1 cellular context compared by ENCODE assay signal in the genomic region with DNA sequence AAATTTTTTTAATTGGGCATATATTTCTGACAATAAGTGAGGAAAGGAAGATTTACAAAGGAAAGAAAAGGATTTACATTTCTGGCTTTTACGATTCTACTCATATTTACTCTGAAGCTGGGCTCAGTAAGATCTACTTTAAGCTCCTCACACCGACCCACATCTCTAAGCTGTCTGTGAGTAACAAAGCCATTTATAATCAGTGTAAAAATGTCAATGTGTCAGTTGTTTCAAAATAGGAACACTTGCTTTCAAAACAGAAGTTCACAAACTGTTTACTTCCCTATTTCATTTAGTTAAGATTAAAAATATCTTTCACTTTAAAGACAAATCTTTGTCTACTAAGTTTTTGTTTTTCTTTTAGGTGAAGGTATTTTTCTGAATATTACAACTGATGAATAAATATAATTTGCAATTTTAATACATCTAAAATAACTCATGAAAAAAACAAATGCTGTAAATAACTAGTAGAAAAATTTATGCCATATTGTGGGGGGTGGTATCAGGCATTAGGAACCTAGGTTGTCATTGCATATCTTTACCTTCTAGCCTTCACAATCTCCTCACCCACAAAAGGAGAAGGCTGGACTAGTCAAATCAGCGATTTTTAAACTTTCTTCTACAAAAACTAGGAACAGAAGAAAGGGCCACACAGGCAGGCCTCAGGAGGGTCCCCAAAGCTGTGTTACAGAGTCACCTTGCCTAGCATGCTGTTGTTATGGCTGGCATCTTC.
TF ChIP-seq lines count a peak whose summit lies in the region.

No MANE protein-coding gene starts in this region.

TF ChIP-seq in GM12878, 131 proteins besides CTCF, POLR2A, EP300 and RAD21 (continued from another document):
- TF ChIP-seq, protein P1, sequence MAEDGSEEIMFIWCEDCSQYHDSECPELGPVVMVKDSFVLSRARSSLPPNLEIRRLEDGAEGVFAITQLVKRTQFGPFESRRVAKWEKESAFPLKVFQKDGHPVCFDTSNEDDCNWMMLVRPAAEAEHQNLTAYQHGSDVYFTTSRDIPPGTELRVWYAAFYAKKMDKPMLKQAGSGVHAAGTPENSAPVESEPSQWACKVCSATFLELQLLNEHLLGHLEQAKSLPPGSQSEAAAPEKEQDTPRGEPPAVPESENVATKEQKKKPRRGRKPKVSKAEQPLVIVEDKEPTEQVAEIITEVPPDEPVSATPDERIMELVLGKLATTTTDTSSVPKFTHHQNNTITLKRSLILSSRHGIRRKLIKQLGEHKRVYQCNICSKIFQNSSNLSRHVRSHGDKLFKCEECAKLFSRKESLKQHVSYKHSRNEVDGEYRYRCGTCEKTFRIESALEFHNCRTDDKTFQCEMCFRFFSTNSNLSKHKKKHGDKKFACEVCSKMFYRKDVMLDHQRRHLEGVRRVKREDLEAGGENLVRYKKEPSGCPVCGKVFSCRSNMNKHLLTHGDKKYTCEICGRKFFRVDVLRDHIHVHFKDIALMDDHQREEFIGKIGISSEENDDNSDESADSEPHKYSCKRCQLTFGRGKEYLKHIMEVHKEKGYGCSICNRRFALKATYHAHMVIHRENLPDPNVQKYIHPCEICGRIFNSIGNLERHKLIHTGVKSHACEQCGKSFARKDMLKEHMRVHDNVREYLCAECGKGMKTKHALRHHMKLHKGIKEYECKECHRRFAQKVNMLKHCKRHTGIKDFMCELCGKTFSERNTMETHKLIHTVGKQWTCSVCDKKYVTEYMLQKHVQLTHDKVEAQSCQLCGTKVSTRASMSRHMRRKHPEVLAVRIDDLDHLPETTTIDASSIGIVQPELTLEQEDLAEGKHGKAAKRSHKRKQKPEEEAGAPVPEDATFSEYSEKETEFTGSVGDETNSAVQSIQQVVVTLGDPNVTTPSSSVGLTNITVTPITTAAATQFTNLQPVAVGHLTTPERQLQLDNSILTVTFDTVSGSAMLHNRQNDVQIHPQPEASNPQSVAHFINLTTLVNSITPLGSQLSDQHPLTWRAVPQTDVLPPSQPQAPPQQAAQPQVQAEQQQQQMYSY (CRISPR knock-in tag; IDR thresholded peaks at IDR 0.05) = no peak
- peak; percentile 53; the same call in 1 of the 2 replicates for TF ChIP-seq JUNB (IDR thresholded peaks at IDR 0.05)
- TF ChIP-seq NRF1 (conservative IDR thresholded peaks at IDR 0.05; ENCODE audit: low read depth, low read length) = no peak
- TF ChIP-seq MXI1 (IDR thresholded peaks at IDR 0.05; ENCODE audit: low read depth, low read length) = 0 out of 2 replicates have a peak, but pooled peaks have one; percentile 25
- TF ChIP-seq ZNF274 (IDR thresholded peaks at IDR 0.05; ENCODE audit: insufficient read depth, insufficient read length) = no peak
- no peak for TF ChIP-seq CREB1 (IDR thresholded peaks at IDR 0.05; ENCODE audit: low read depth)
- TF ChIP-seq MEF2A (IDR thresholded peaks at IDR 0.05; ENCODE audit: insufficient read depth, low read depth, low read length) = peak; percentile 86
- TF ChIP-seq TBL1XR1 (IDR thresholded peaks at IDR 0.05; ENCODE audit: low read depth, low read length) = 0 out of 2 replicates have a peak, but pooled peaks have one; percentile 44
- no peak for TF ChIP-seq TCF3 (IDR thresholded peaks at IDR 0.05; ENCODE audit: borderline replicate concordance, insufficient read depth, low read depth, low read length)
- TF ChIP-seq, protein P2, sequence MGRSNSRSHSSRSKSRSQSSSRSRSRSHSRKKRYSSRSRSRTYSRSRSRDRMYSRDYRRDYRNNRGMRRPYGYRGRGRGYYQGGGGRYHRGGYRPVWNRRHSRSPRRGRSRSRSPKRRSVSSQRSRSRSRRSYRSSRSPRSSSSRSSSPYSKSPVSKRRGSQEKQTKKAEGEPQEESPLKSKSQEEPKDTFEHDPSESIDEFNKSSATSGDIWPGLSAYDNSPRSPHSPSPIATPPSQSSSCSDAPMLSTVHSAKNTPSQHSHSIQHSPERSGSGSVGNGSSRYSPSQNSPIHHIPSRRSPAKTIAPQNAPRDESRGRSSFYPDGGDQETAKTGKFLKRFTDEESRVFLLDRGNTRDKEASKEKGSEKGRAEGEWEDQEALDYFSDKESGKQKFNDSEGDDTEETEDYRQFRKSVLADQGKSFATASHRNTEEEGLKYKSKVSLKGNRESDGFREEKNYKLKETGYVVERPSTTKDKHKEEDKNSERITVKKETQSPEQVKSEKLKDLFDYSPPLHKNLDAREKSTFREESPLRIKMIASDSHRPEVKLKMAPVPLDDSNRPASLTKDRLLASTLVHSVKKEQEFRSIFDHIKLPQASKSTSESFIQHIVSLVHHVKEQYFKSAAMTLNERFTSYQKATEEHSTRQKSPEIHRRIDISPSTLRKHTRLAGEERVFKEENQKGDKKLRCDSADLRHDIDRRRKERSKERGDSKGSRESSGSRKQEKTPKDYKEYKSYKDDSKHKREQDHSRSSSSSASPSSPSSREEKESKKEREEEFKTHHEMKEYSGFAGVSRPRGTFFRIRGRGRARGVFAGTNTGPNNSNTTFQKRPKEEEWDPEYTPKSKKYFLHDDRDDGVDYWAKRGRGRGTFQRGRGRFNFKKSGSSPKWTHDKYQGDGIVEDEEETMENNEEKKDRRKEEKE (IDR thresholded peaks at IDR 0.05) = no peak
- TF ChIP-seq KDM1A (IDR thresholded peaks at IDR 0.05; ENCODE audit: borderline replicate concordance) = no peak
- TF ChIP-seq RAD51 (IDR thresholded peaks at IDR 0.05) = peak; percentile 22; the same call in 1 of the 2 replicates
- peak; percentile 55 for TF ChIP-seq MTA2 (IDR thresholded peaks at IDR 0.05; ENCODE audit: low read depth)
- peak; percentile 52; the same call in 1 of the 2 replicates for TF ChIP-seq ZBED1 (IDR thresholded peaks at IDR 0.05; ENCODE audit: borderline replicate concordance)
- peak; percentile 48; the same call in 1 of the 2 replicates for TF ChIP-seq DPF2 (IDR thresholded peaks at IDR 0.05)
- TF ChIP-seq NR2F1 (conservative IDR thresholded peaks at IDR 0.05) = no peak
- TF ChIP-seq FOXM1 (IDR thresholded peaks at IDR 0.05; ENCODE audit: low read depth, low read length) = peak; percentile 60; the same call in 1 of the 2 replicates
- TF ChIP-seq, protein P3, sequence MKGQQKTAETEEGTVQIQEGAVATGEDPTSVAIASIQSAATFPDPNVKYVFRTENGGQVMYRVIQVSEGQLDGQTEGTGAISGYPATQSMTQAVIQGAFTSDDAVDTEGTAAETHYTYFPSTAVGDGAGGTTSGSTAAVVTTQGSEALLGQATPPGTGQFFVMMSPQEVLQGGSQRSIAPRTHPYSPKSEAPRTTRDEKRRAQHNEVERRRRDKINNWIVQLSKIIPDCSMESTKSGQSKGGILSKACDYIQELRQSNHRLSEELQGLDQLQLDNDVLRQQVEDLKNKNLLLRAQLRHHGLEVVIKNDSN (IDR thresholded peaks at IDR 0.05; ENCODE audit: borderline replicate concordance, extremely low read length, insufficient read depth, low read depth, low read length) = no peak
- no peak for TF ChIP-seq MYB (IDR thresholded peaks at IDR 0.05; ENCODE audit: borderline replicate concordance, low read depth, low read length)
